7 cellular contexts compared by ENCODE assay signal in genomic region chr1:94805912-94806311, GRCh38. TPM values are rescaled to one million over a fixed set of nuclear protein-coding genes. Genes with fewer than 3 reads are reported as not detected.
DNase-seq lines count a peak whose midpoint lies in the region; ATAC-seq and TF ChIP-seq lines count a peak whose summit lies in the region.

No MANE protein-coding gene starts in this region.

- no peak overlapping the region for H3K9ac ChIP-seq in endodermal cell (ENCODE audit: extremely low read depth, low read length, poor library complexity, severe bottlenecking)

- H3K27me3 ChIP-seq in endodermal cell (ENCODE audit: control insufficient read depth, insufficient read depth, low read length, poor library complexity, severe bottlenecking), result no peaks in the 10 kb centered on the region
- H3K27me3 ChIP-seq in stomach, result no peaks in the 10 kb centered on the region

- H3K4me3 Mint-ChIP-seq in activated CD4-positive, alpha-beta memory T cell treated with anti-CD3 and anti-CD28 coated beads, Interleukin-2, amount 10 ng/mL, durations not matched to agents 7 days and 5 days, result no peak overlapping the region
- H3K4me3 Mint-ChIP-seq in endodermal cell, result no peak overlapping the region

- CTCF ChIA-PET in activated CD4-positive, alpha-beta memory T cell treated with anti-CD3 and anti-CD28 coated beads, Interleukin-2, amount 10 ng/mL, durations not matched to agents 7 days and 5 days (lab: Charles Lee), result interaction anchor here (0.6 to 5.2 kb wide), 20 partner anchors 9 to 767 kb away, joined by 3 to 55 read pairs (median 3); no protein-coding TSS in a partner anchor

- H3K36me3 ChIP-seq in endodermal cell (ENCODE audit: control insufficient read depth, insufficient read depth, low read length), result no peaks in the 10 kb centered on the region
- H3K36me3 ChIP-seq in mucosa of descending colon (ENCODE audit: low read depth), result no peaks in the 10 kb centered on the region
- H3K36me3 ChIP-seq in stomach, result no peaks in the 10 kb centered on the region

- 40 to 66% methylated on average over 2 to 4 of the region's 4 CpGs for WGBS in endodermal cell (ENCODE audit: insufficient coverage in 1 of 2, insufficient read length in 1 of 2), 2 experiments
- WGBS in stomach, 5 donors, result 15 to 24% (median 21%) methylated on average over 4 of the region's 4 CpGs

- peaks cover 31% of the 10 kb centered on the region for H3K4me1 Mint-ChIP-seq in activated CD4-positive, alpha-beta memory T cell treated with anti-CD3 and anti-CD28 coated beads, Interleukin-2, amount 10 ng/mL, durations not matched to agents 7 days and 5 days
- peaks cover 37% of the 10 kb centered on the region for H3K4me1 Mint-ChIP-seq in endodermal cell

- H3K9me3 ChIP-seq in endodermal cell (ENCODE audit: control insufficient read depth, low read length) (no peaks in the 10 kb centered on the region), mucosa of descending colon (no peaks in the 10 kb centered on the region), stomach (no peaks in the 10 kb centered on the region)

- no peak overlapping the region for H3K27ac Mint-ChIP-seq in activated CD4-positive, alpha-beta memory T cell treated with anti-CD3 and anti-CD28 coated beads, Interleukin-2, amount 10 ng/mL, durations not matched to agents 7 days and 5 days
- no peak overlapping the region for H3K27ac Mint-ChIP-seq in endodermal cell

- peaks cover 21% of the 10 kb centered on the region for H3K4me1 ChIP-seq in endodermal cell (ENCODE audit: control insufficient read depth, insufficient read depth, low read length)
- H3K4me1 ChIP-seq in mucosa of descending colon (ENCODE audit: low read depth), result peaks cover 63% of the 10 kb centered on the region
- H3K4me1 ChIP-seq in stomach, result peaks cover 23 to 71% (median 35%) of the 10 kb centered on the region in 4 donors

- no peaks in the 10 kb centered on the region for H3K27me3 Mint-ChIP-seq in activated CD4-positive, alpha-beta memory T cell treated with anti-CD3 and anti-CD28 coated beads, Interleukin-2, amount 10 ng/mL, durations not matched to agents 7 days and 5 days
- H3K27me3 Mint-ChIP-seq in endodermal cell (ENCODE audit: insufficient read depth), result no peaks in the 10 kb centered on the region

- H3K27ac ChIP-seq in endodermal cell (ENCODE audit: low read depth, low read length), result no peak overlapping the region
- no peak overlapping the region for H3K27ac ChIP-seq in stomach

- H3K4me3 ChIP-seq in GM12864 (ENCODE audit: low read depth, low read length), result no peak overlapping the region
- no peak overlapping the region for H3K4me3 ChIP-seq in endodermal cell (ENCODE audit: low read length)
- no peak overlapping the region for H3K4me3 ChIP-seq in mucosa of descending colon
- H3K4me3 ChIP-seq in stomach, result no peak overlapping the region

- no peak for DNase-seq in GM12864 (ENCODE audit: low read depth)
- DNase-seq in NCI-H446 treated with DMSO at 0.1 percent for 48 hours (lab: John Stamatoyannopoulos, UW), result peak; percentile 16
- peak; percentile 60 for DNase-seq in activated CD4-positive, alpha-beta memory T cell treated with anti-CD3 and anti-CD28 coated beads, Interleukin-2, amount 10 ng/mL, durations not matched to agents 7 days and 5 days
- peak; percentile 85 for DNase-seq in endodermal cell
- DNase-seq in mucosa of descending colon, result peak in 2 of 3 donors; percentile 57 to 68
- peak; percentile 64 for DNase-seq in stomach

- intact Hi-C loops in mucosa of descending colon (cut with DNase I, micrococcal nuclease), result loop anchor here (5.0 to 10.0 kb wide), 2 partner anchors 201 to 284 kb away; no protein-coding TSS in a partner anchor
- intact Hi-C loops in stomach (cut with DNase I; ENCODE audit: low total_unique reads), result loop anchor here (5.0 kb wide), 1 partner anchor 284 kb away; no protein-coding TSS in a partner anchor

- TF ChIP-seq CTCF in GM12864 (IDR thresholded peaks at IDR 0.05; ENCODE audit: low read depth, low read length, missing control alignments) (peak; percentile 87), endodermal cell (conservative IDR thresholded peaks at IDR 0.05) (peak; percentile 99), mucosa of descending colon (IDR thresholded peaks at IDR 0.05) (peak; percentile 92), stomach (IDR thresholded peaks at IDR 0.05) (peak in 6 of 7 experiments; percentile 7 to 98 (median 97))

- POLR2A ChIA-PET in activated CD4-positive, alpha-beta memory T cell treated with anti-CD3 and anti-CD28 coated beads, Interleukin-2, amount 10 ng/mL, durations not matched to agents 7 days and 5 days (lab: Charles Lee), result no interaction called here

- no peak for TF ChIP-seq POLR2A in stomach (IDR thresholded peaks at IDR 0.05)

- no peak for TF ChIP-seq EP300 in stomach (IDR thresholded peaks at IDR 0.05)

- ATAC-seq in HG02571 (IDR thresholded peaks at IDR 0.05; ENCODE audit: unreplicated experiment) (peak; percentile 69), mucosa of descending colon (peak; percentile 48)

- H3K36me3 Mint-ChIP-seq in activated CD4-positive, alpha-beta memory T cell treated with anti-CD3 and anti-CD28 coated beads, Interleukin-2, amount 10 ng/mL, durations not matched to agents 7 days and 5 days (ENCODE audit: low read depth), result no peaks in the 10 kb centered on the region
- H3K36me3 Mint-ChIP-seq in endodermal cell (ENCODE audit: low read depth), result no peaks in the 10 kb centered on the region

- no peaks in the 10 kb centered on the region for H3K9me3 Mint-ChIP-seq in activated CD4-positive, alpha-beta memory T cell treated with anti-CD3 and anti-CD28 coated beads, Interleukin-2, amount 10 ng/mL, durations not matched to agents 7 days and 5 days
- H3K9me3 Mint-ChIP-seq in endodermal cell, result no peaks in the 10 kb centered on the region

RNA-seq across cellular contexts. Expression of gene SLC44A3, which starts 14.2 kb away (rescaled TPM):
- total RNA-seq in activated CD4-positive, alpha-beta memory T cell treated with anti-CD3 and anti-CD28 coated beads, Interleukin-2, amount 10 ng/mL, durations not matched to agents 7 days and 5 days, result under 1 TPM; 0.25 to 0.35 TPM
- 1 to 10 TPM; 5.5 to 6.3 TPM for total RNA-seq in endodermal cell
- 2.5 TPM for polyA plus RNA-seq in endodermal cell (2013, experiment 1 of 2)
- 2.8 TPM for polyA plus RNA-seq in endodermal cell (2013, experiment 2 of 2)
- total RNA-seq in mucosa of descending colon, result 10 to 100 TPM; 37.4 to 89.1 (median 49.5) TPM
- 10 to 100 TPM in 2 of 5 donors, 1 to 10 TPM in 2, not detected in 1; 3.1 to 80.3 (median 12.5) TPM for total RNA-seq in stomach
- polyA plus RNA-seq in stomach, result 10 to 100 TPM; 11.6 to 17.1 (median 12.0) TPM
